Comparison of ENCODE assay signal across 9 cellular contexts in the genomic region with DNA sequence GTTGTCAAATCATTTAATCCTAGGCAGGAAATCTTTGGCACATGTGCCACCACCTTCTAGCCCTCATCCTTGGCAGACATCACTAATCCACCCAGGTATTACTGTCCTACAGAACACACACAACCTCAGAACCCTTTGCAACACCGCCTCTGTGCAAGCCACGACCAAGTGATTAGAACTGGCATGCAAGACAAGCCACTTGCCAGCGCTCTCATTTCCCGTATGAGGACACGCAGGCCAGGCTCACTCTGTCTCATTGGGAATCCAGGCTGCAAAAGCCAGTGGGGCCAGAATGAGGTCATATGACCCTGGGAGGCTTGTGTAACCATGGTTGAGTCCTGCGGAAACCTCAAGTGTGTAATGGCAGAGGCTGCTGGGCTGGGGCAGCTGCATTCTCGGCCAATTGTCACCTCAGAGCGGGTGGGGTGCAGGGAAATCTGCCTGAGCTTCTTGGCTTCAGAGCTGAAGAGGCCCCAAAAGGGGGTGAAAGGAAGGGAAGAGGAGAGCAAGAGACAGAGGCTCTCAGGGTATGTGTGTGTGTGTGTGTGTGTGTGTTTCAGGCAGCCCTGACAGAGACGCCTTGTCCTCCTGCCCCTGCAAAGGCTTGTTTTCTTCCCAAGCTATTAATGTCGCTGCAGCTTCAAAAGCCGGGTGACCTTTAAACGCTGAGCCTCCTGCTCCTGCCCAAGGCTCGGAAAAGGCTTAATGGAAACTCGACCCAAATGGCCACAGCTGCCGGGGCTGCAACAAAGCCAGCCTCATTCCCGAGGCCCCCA. TPM values are rescaled to one million over a fixed set of nuclear protein-coding genes. Genes with fewer than 3 reads are reported as not detected.
DNase-seq lines count a peak whose midpoint lies in the region; ATAC-seq and TF ChIP-seq lines count a peak whose summit lies in the region.
"Had no signal": no experiment of that assay in that cellular context is flagged by ENCODE, and none has a peak within 500 bp of the region (broad histone marks: within the 10 kb centered on the region; RNA-seq: fewer than 3 reads in every experiment).

No MANE protein-coding gene starts in this region.

- intact Hi-C loops in OCI-LY7 (cut with micrococcal nuclease; ENCODE audit: unreplicated experiment) = loop anchor here (1.0 to 2.0 kb wide), 2 partner anchors 34 to 102 kb away; no protein-coding TSS in a partner anchor

- peak; percentile 26; the same call in 1 of the 2 replicates for TF ChIP-seq CTCF in OCI-LY7 (conservative IDR thresholded peaks at IDR 0.05; ENCODE audit: low read length)
- no peak for TF ChIP-seq CTCF in BE2C (IDR thresholded peaks at IDR 0.05; ENCODE audit: low read depth, low read length)

- H3K9me2 ChIP-seq in OCI-LY7 (ENCODE audit: insufficient read depth, low read length) = no peaks in the 10 kb centered on the region

- H3K27ac ChIP-seq in OCI-LY7 (ENCODE audit: low read depth, low read length, poor library complexity, severe bottlenecking) = no peak overlapping the region

- BruUV-seq in OCI-LY7 (replicated peaks; lab: Mats Ljungman, UMichigan) = no TSS peak

- no peak for ATAC-seq in stimulated activated naive CD8-positive, alpha-beta T cell treated with anti-CD3 and anti-CD28 coated beads, Interleukin-15, Interleukin-2, amounts not matched to agents 100 U/mL and 50 U/mL, for 24 hours
- ATAC-seq in stimulated activated effector memory CD8-positive, alpha-beta T cell treated with anti-CD3 and anti-CD28 coated beads, Interleukin-12 subunit alpha, Interleukin-12 subunit beta, amount 100 ng/mL, for 72 hours = peak; percentile 14

- no peaks in the 10 kb centered on the region for H3K36me3 ChIP-seq in OCI-LY7 (ENCODE audit: insufficient read depth, low read length)
- H3K36me3 ChIP-seq in BE2C = no peaks in the 10 kb centered on the region

- no peaks in the 10 kb centered on the region for H3K27me3 ChIP-seq in BE2C

- H2AFZ ChIP-seq in OCI-LY7 (ENCODE audit: low read length) = no peak overlapping the region

- no peak overlapping the region for H3K4me3 Mint-ChIP-seq in stimulated activated naive CD8-positive, alpha-beta T cell treated with anti-CD3 and anti-CD28 coated beads, Interleukin-15, Interleukin-2, amounts not matched to agents 100 ng/mL and 50 ng/mL, for 24 hours
- H3K4me3 Mint-ChIP-seq in stimulated activated effector memory CD8-positive, alpha-beta T cell treated with anti-CD3 and anti-CD28 coated beads, Interleukin-12 subunit alpha, Interleukin-12 subunit beta, amount 100 ng/mL, for 72 hours = no peak overlapping the region
- H3K4me3 Mint-ChIP-seq: activated naive CD8-positive, alpha-beta T cell had no signal

- no peak overlapping the region for H3K4me3 ChIP-seq in OCI-LY7 (ENCODE audit: low read depth, low read length, poor library complexity, severe bottlenecking)
- H3K4me3 ChIP-seq in BE2C (ENCODE audit: low read depth, low read length) = no peak overlapping the region

- no peaks in the 10 kb centered on the region for H3K9me3 ChIP-seq in OCI-LY7 (ENCODE audit: low read length)
- no peaks in the 10 kb centered on the region for H3K9me3 ChIP-seq in BE2C

- H4K20me1 ChIP-seq in OCI-LY7 (ENCODE audit: insufficient read depth, low read length) = no peaks in the 10 kb centered on the region

- H3K27me3 Mint-ChIP-seq in stimulated activated naive CD8-positive, alpha-beta T cell treated with anti-CD3 and anti-CD28 coated beads, Interleukin-15, Interleukin-2, amounts not matched to agents 100 ng/mL and 50 ng/mL, for 24 hours = no peaks in the 10 kb centered on the region
- H3K27me3 Mint-ChIP-seq: activated naive CD8-positive, alpha-beta T cell had no signal

- H3K36me3 Mint-ChIP-seq in stimulated activated naive CD8-positive, alpha-beta T cell treated with anti-CD3 and anti-CD28 coated beads, Interleukin-15, Interleukin-2, amounts not matched to agents 100 ng/mL and 50 ng/mL, for 24 hours (ENCODE audit: low read depth) = no peaks in the 10 kb centered on the region
- no peaks in the 10 kb centered on the region for H3K36me3 Mint-ChIP-seq in stimulated activated effector memory CD8-positive, alpha-beta T cell treated with anti-CD3 and anti-CD28 coated beads, Interleukin-12 subunit alpha, Interleukin-12 subunit beta, amount 100 ng/mL, for 72 hours
- H3K36me3 Mint-ChIP-seq: activated naive CD8-positive, alpha-beta T cell had no signal

- H3K4me1 Mint-ChIP-seq in stimulated activated naive CD8-positive, alpha-beta T cell treated with anti-CD3 and anti-CD28 coated beads, Interleukin-15, Interleukin-2, amounts not matched to agents 100 ng/mL and 50 ng/mL, for 24 hours (ENCODE audit: low read depth) = no peaks in the 10 kb centered on the region
- H3K4me1 Mint-ChIP-seq in stimulated activated effector memory CD8-positive, alpha-beta T cell treated with anti-CD3 and anti-CD28 coated beads, Interleukin-12 subunit alpha, Interleukin-12 subunit beta, amount 100 ng/mL, for 72 hours = peaks cover 7% of the 10 kb centered on the region

- DNase-seq in stimulated activated naive CD8-positive, alpha-beta T cell treated with anti-CD3 and anti-CD28 coated beads, Interleukin-15, Interleukin-2, amounts not matched to agents 100 U/mL and 50 U/mL, for 24 hours = no peak
- DNase-seq in OCI-LY7 (ENCODE audit: low spot score) (no peak), dedifferentiated amniotic fluid mesenchymal stem cell (ENCODE audit: extremely low spot score) (peak; percentile 98), left kidney (ENCODE audit: low read depth, low spot score) (peak; percentile 89), GM19238 (ENCODE audit: insufficient read length, low spot score) (no peak), BE2C (no peak)
- DNase-seq in stimulated activated effector memory CD8-positive, alpha-beta T cell treated with anti-CD3 and anti-CD28 coated beads, Interleukin-12 subunit alpha, Interleukin-12 subunit beta, amount 100 ng/mL, for 72 hours (ENCODE audit: low spot score in 2 of 2) = no peak

- no peaks in the 10 kb centered on the region for H3K9me3 Mint-ChIP-seq in stimulated activated naive CD8-positive, alpha-beta T cell treated with anti-CD3 and anti-CD28 coated beads, Interleukin-15, Interleukin-2, amounts not matched to agents 100 ng/mL and 50 ng/mL, for 24 hours
- no peaks in the 10 kb centered on the region for H3K9me3 Mint-ChIP-seq in stimulated activated effector memory CD8-positive, alpha-beta T cell treated with anti-CD3 and anti-CD28 coated beads, Interleukin-12 subunit alpha, Interleukin-12 subunit beta, amount 100 ng/mL, for 72 hours

- no peak overlapping the region for H3K4me2 ChIP-seq in OCI-LY7 (ENCODE audit: low read length)

- POLR2A ChIA-PET in OCI-LY7 (lab: Charles Lee) = interaction anchor here (0.9 to 1.1 kb wide), 2 partner anchors 18 to 58 kb away, joined by 3 read pairs; no protein-coding TSS in a partner anchor

- H3K27ac Mint-ChIP-seq in stimulated activated naive CD8-positive, alpha-beta T cell treated with anti-CD3 and anti-CD28 coated beads, Interleukin-15, Interleukin-2, amounts not matched to agents 100 ng/mL and 50 ng/mL, for 24 hours = peak overlapping the region; percentile 40
- H3K27ac Mint-ChIP-seq in stimulated activated effector memory CD8-positive, alpha-beta T cell treated with anti-CD3 and anti-CD28 coated beads, Interleukin-12 subunit alpha, Interleukin-12 subunit beta, amount 100 ng/mL, for 72 hours = no peak overlapping the region
- H3K27ac Mint-ChIP-seq: activated naive CD8-positive, alpha-beta T cell had no signal

- H3K4me1 ChIP-seq in OCI-LY7 (ENCODE audit: insufficient read depth, low read length, poor library complexity, severe bottlenecking) (no peaks in the 10 kb centered on the region), BE2C (peaks cover 9% of the 10 kb centered on the region)

- H3K79me2 ChIP-seq in OCI-LY7 (ENCODE audit: insufficient read depth, low read depth, low read length) = no peaks in the 10 kb centered on the region

- CTCF ChIA-PET in OCI-LY7 (lab: Charles Lee; ENCODE audit: unreplicated experiment) = no interaction called here

RNA-seq across cellular contexts. Expression of a gene that starts 43.2 kb away (rescaled TPM):
- total RNA-seq in OCI-LY7 (2014; rRNA removed; shearing (Covaris generic)) = 46.3 and 50.3 TPM in 2 replicates
- 57.3 and 73.5 TPM in 2 replicates for total RNA-seq in OCI-LY7 (2022)
- 156 TPM for polyA plus RNA-seq in BE2C (2012; ENCODE audit: insufficient read depth, insufficient read length, low read depth)

Comparison
In these comparisons a context has a peak if more than half of its experiments do, and no peak if none do; other contexts are left out.
1. DNase-seq: peak in dedifferentiated amniotic fluid mesenchymal stem cell (single experiment) and left kidney (single experiment); none in stimulated activated naive CD8-positive, alpha-beta T cell treated with anti-CD3 and anti-CD28 coated beads, Interleukin-15, Interleukin-2, amounts not matched to agents 100 U/mL and 50 U/mL, for 24 hours (single experiment), OCI-LY7 (single experiment), stimulated activated effector memory CD8-positive, alpha-beta T cell treated with anti-CD3 and anti-CD28 coated beads, Interleukin-12 subunit alpha, Interleukin-12 subunit beta, amount 100 ng/mL, for 72 hours (0 of 2), GM19238 (single experiment) and BE2C (single experiment).